22 cellular contexts compared by ENCODE assay signal in genomic region chr2:145254291-145254690, GRCh38.
"Had no signal": no experiment of that assay in that cellular context is flagged by ENCODE, and none has a peak within 500 bp of the region (broad histone marks: within the 10 kb centered on the region; RNA-seq: fewer than 3 reads in every experiment).

No MANE protein-coding gene starts in this region.

- H3K36me3 ChIP-seq: esophagus muscularis mucosa, gastroesophageal sphincter, heart right ventricle, left lung, lower lobe of right lung had no signal

- H3K9me3 ChIP-seq: esophagus muscularis mucosa, gastroesophageal sphincter, heart right ventricle, left lung, lower lobe of right lung had no signal

- H3K27me3 ChIP-seq: esophagus muscularis mucosa, foreskin keratinocyte, gastroesophageal sphincter had no signal

- H3K4me1 ChIP-seq: esophagus muscularis mucosa, foreskin keratinocyte, gastroesophageal sphincter, heart right ventricle, lower lobe of right lung had no signal

- H3K4me3 ChIP-seq: coronary artery, dorsolateral prefrontal cortex, esophagus muscularis mucosa, gastroesophageal sphincter, heart right ventricle, left lung, lower lobe of right lung had no signal

- H3K36me3 Mint-ChIP-seq: naive thymus-derived CD4-positive, alpha-beta T cell had no signal

- H3K27ac ChIP-seq: coronary artery, dorsolateral prefrontal cortex, esophagus muscularis mucosa, foreskin keratinocyte, gastroesophageal sphincter, heart right ventricle, left lung, lower lobe of right lung had no signal

- ATAC-seq: foreskin keratinocyte; gastroesophageal sphincter; heart right ventricle; left cardiac atrium; left lung; left ventricle myocardium superior; lower lobe of right lung; naive thymus-derived CD4-positive, alpha-beta T cell had no signal

- DNase-seq: dermis blood vessel endothelial cell; dorsolateral prefrontal cortex; effector CD4-positive, alpha-beta T cell; effector memory CD4-positive, alpha-beta T cell; heart right ventricle; hippocampal formation; left cardiac atrium; left lung; left ventricle myocardium superior; lower lobe of right lung; mesendoderm; midbrain; naive thymus-derived CD4-positive, alpha-beta T cell had no signal

- H3K27ac Mint-ChIP-seq: naive thymus-derived CD4-positive, alpha-beta T cell had no signal

- H3K4me3 Mint-ChIP-seq: naive thymus-derived CD4-positive, alpha-beta T cell had no signal

- FAIRE-seq: colon, endothelial cell of umbilical vein, frontal cortex, islet of Langerhans, keratinocyte had no signal
